ENCODE assay signal across 9 cellular contexts in genomic region chr7:21429021-21429420, GRCh38. TPM values are rescaled to one million over a fixed set of nuclear protein-coding genes. Genes with fewer than 3 reads are reported as not detected.
DNase-seq lines count a peak whose midpoint lies in the region; ATAC-seq, FAIRE-seq and TF ChIP-seq lines count a peak whose summit lies in the region.
"Had no signal": no experiment of that assay in that cellular context is flagged by ENCODE, and none has a peak within 500 bp of the region (broad histone marks: within the 10 kb centered on the region; RNA-seq: fewer than 3 reads in every experiment).

No MANE protein-coding gene starts in this region.

- no peak for DNase-seq in A549 (ENCODE audit: low read depth in 1 of 2, low spot score in 1 of 2)
- no peak for DNase-seq in ascending aorta (ENCODE audit: low spot score in 2 of 2)
- DNase-seq in mesothelial cell of epicardium (ENCODE audit: low spot score in 2 of 2, unreplicated experiment in 2 of 2), result no peak
- no peak for DNase-seq in NOMO-1 (lab: John Stamatoyannopoulos, UW; ENCODE audit: unreplicated experiment in 2 of 2)
- DNase-seq in NCI-H524 treated with DMSO at 0.1 percent for 48 hours (lab: John Stamatoyannopoulos, UW), result no peak
- DNase-seq in mucosa of gallbladder (ENCODE audit: low spot score), result no peak
- DNase-seq: activated CD4-positive, alpha-beta T cell treated with anti-CD3 and anti-CD28 coated beads for 48 hours had no signal

- H3K36me3 ChIP-seq in HEK293 (ENCODE audit: control insufficient read depth in 2 of 2, insufficient read depth in 1 of 2, low read length in 2 of 2) (peaks cover 0 to 7% of the 10 kb centered on the region in 2 experiments; a peak in 1 of 3 replicates), ascending aorta (no peaks in the 10 kb centered on the region)

- TF ChIP-seq RAD21 in A549 (conservative IDR thresholded peaks at IDR 0.05 in 1 of 2, IDR thresholded peaks at IDR 0.05 in 1 of 2), result no peak

- H3K4me1 ChIP-seq in A549, result peaks cover 6% of the 10 kb centered on the region; the same call in 1 of the 3 replicates
- H3K4me1 ChIP-seq in HEK293 (ENCODE audit: control insufficient read depth, insufficient read depth, low read length), result no peaks in the 10 kb centered on the region
- peaks cover 0 to 6% of the 10 kb centered on the region in 2 donors for H3K4me1 ChIP-seq in ascending aorta

- CTCF ChIA-PET in A549 (lab: Yijun Ruan, JAX) (no interaction called here), HEK293 (lab: Yijun Ruan, JAX) (interaction anchor here (0.5 kb wide), 1 partner anchor 39 kb away, joined by 3 read pairs; no protein-coding TSS in a partner anchor)

- intact Hi-C loops in ascending aorta (cut with DNase I), result loop anchor here (5.0 to 10.0 kb wide), 4 partner anchors 647 to 1753 kb away; partner anchors contain the start of genes IL6 and NUP42

- POLR2A ChIA-PET in A549 (lab: Yijun Ruan, JAX), result no interaction called here
- POLR2A ChIA-PET in HEK293 (lab: Yijun Ruan, JAX), result interaction anchor here (1.3 kb wide), 1 partner anchor 339 kb away, joined by 3 read pairs; no protein-coding TSS in a partner anchor

- TF ChIP-seq CTCF in A549 (IDR thresholded peaks at IDR 0.05) (no peak), HEK293 (tag by site-specific recombination; IDR thresholded peaks at IDR 0.05) (no peak), ascending aorta (IDR thresholded peaks at IDR 0.05) (no peak), mesothelial cell of epicardium (IDR thresholded peaks at IDR 0.05; ENCODE audit: unreplicated experiment) (no peak)

- no peak for FAIRE-seq in A549 (lab: Jason Lieb, UNC)

- ATAC-seq in A549 (no peak), HG03354 (IDR thresholded peaks at IDR 0.05; ENCODE audit: poor library complexity, severe bottlenecking, unreplicated experiment) (no peak)

- WGBS in A549 (ENCODE audit: missing lambda C conversion rate), result 82% methylated on average over 3 of the region's 3 CpGs

- H3K4me3 ChIP-seq in A549 (peak overlapping the region; percentile 87), HEK293 (ENCODE audit: low read depth, low read length) (peak overlapping the region; percentile 66), ascending aorta (peak overlapping the region; percentile 55 to 87)

- H3K36me3 Mint-ChIP-seq in mesothelial cell of epicardium, result no peaks in the 10 kb centered on the region

- H3K9me3 ChIP-seq in A549, result no peaks in the 10 kb centered on the region
- H3K9me3 ChIP-seq in HEK293 (ENCODE audit: control insufficient read depth, insufficient read depth, low read depth, low read length), result no peaks in the 10 kb centered on the region
- H3K9me3 ChIP-seq in ascending aorta, result no peaks in the 10 kb centered on the region

- no peaks in the 10 kb centered on the region for H3K27me3 ChIP-seq in ascending aorta

- H3K27me3 Mint-ChIP-seq in mesothelial cell of epicardium (ENCODE audit: low read depth), result no peaks in the 10 kb centered on the region

- peaks cover 32% of the 10 kb centered on the region for H3K4me1 Mint-ChIP-seq in mesothelial cell of epicardium

- peak overlapping the region; percentile 92 for H3K4me3 Mint-ChIP-seq in mesothelial cell of epicardium

- peak overlapping the region; percentile 17 for H3K27ac Mint-ChIP-seq in mesothelial cell of epicardium

- H3K9me3 Mint-ChIP-seq in mesothelial cell of epicardium, result no peaks in the 10 kb centered on the region

- H3K4me2 ChIP-seq in A549, result peak overlapping the region; percentile 70

- TF ChIP-seq EP300 in A549 (IDR thresholded peaks at IDR 0.05), result no peak

- no peak for TF ChIP-seq POLR2A in A549 (IDR thresholded peaks at IDR 0.05; ENCODE audit: low read length)

- H3K27ac ChIP-seq in A549, result peak overlapping the region; percentile 83 to 91; a peak in 3 of 6 replicates
- peak overlapping the region; percentile 93; the same call in 1 of the 2 replicates for H3K27ac ChIP-seq in HEK293 (ENCODE audit: extremely low read depth, low read depth, low read length)
- H3K27ac ChIP-seq in ascending aorta, result no peak overlapping the region

TF ChIP-seq in A549, 52 proteins besides CTCF, POLR2A, EP300 and RAD21:
- no peak for TF ChIP-seq ZFP36 (IDR thresholded peaks at IDR 0.05; ENCODE audit: borderline replicate concordance, partially characterized antibody)
- no peak for TF ChIP-seq ESRRA (IDR thresholded peaks at IDR 0.05; ENCODE audit: borderline replicate concordance, low read length)
- TF ChIP-seq MAX (IDR thresholded peaks at IDR 0.05), result no peak
- no peak for TF ChIP-seq NFE2L2 (conservative IDR thresholded peaks at IDR 0.05; ENCODE audit: low read length)
- TF ChIP-seq HOXB5 (CRISPR knock-in tag; IDR thresholded peaks at IDR 0.05), result no peak
- TF ChIP-seq MAZ (IDR thresholded peaks at IDR 0.05; ENCODE audit: borderline replicate concordance, low read depth, low read length), result no peak
- TF ChIP-seq GATA3 (IDR thresholded peaks at IDR 0.05; ENCODE audit: borderline replicate concordance), result no peak

TF ChIP-seq in HEK293, 187 proteins besides CTCF, POLR2A, EP300 and RAD21:
- TF ChIP-seq GLI4 (tag by site-specific recombination; IDR thresholded peaks at IDR 0.05) (no peak), ZNF623 (tag by site-specific recombination; IDR thresholded peaks at IDR 0.05) (no peak), GLI2 (tag by site-specific recombination; IDR thresholded peaks at IDR 0.05; ENCODE audit: borderline replicate concordance, low read depth) (no peak), ZNF133 (tag by site-specific recombination; IDR thresholded peaks at IDR 0.05) (no peak), KLF9 (tag by site-specific recombination; IDR thresholded peaks at IDR 0.05; ENCODE audit: low read depth) (no peak), ZNF626 (tag by site-specific recombination; IDR thresholded peaks at IDR 0.05) (no peak), ZBTB17 (tag by site-specific recombination; IDR thresholded peaks at IDR 0.05) (no peak), KLF10 (tag by site-specific recombination; IDR thresholded peaks at IDR 0.05) (no peak), ZNF280D (tag by site-specific recombination; IDR thresholded peaks at IDR 0.05) (no peak), ZNF184 (tag by site-specific recombination; IDR thresholded peaks at IDR 0.05) (no peak), SCRT1 (tag by site-specific recombination; IDR thresholded peaks at IDR 0.05; ENCODE audit: borderline replicate concordance) (no peak), ZNF266 (tag by site-specific recombination; IDR thresholded peaks at IDR 0.05; ENCODE audit: low read depth) (no peak), ZNF221 (tag by site-specific recombination; IDR thresholded peaks at IDR 0.05; ENCODE audit: borderline replicate concordance) (no peak), ZBTB26 (tag by site-specific recombination; optimal IDR thresholded peaks at IDR 0.05) (no peak)

RNA-seq across cellular contexts. Expression of gene SP4, which starts 1.1 kb away (rescaled TPM):
- polyA plus RNA-seq in A549 (2011; rRNA removed) (4.5 and 5.3 TPM in 2 replicates), A549 (2017; fragmentation: RNase III; extraction: RNeasy Plus Mini Kit Qiagen cat#74134 plus additional on column Dnase treatment) (1.8 to 2.3 TPM (median 1.9 TPM) in 3 replicates)
- polyA plus RNA-seq in A549 (2012; cell fraction: cytosol; rRNA removed), result 0.98 and 1.3 TPM in 2 replicates
- polyA plus RNA-seq in A549 (2012; cell fraction: nucleus; rRNA removed), result 1.2 and 2.7 TPM in 2 replicates
- 10.2 and 12.1 TPM in 2 replicates for polyA minus RNA-seq in A549 (2011; rRNA and poly(A)+ RNA removed)
- total RNA-seq in ascending aorta (2.9 TPM), mesothelial cell of epicardium (7.7 to 8.8 TPM (median 8.5 TPM) in 3 replicates), mucosa of gallbladder (6.3 TPM)

Comparison
In these comparisons a context has a peak if more than half of its experiments do, and no peak if none do; other contexts are left out.
1. H3K27ac ChIP-seq: peak in A549 (2 of 2) and HEK293 (single experiment); none in ascending aorta (0 of 2).
2. Peak in every context shown above with its lines, with median percentiles within 50 percentile points of each other: H3K4me3 ChIP-seq.